1 cellular context compared by ENCODE assay signal in genomic region chr22:36387914-36388864, GRCh38.
TF ChIP-seq lines count a peak whose summit lies in the region.

Gene MYH9 (minus strand): TSS chr22:36387967. CDS start chr22:36349236, 38,731 bp downstream.

TF ChIP-seq in IMR-90, 13 proteins besides CTCF, POLR2A, EP300 and RAD21:
- TF ChIP-seq USF2 (IDR thresholded peaks at IDR 0.05; ENCODE audit: low read depth, low read length) (no peak), CHD1 (IDR thresholded peaks at IDR 0.05; ENCODE audit: low read depth, low read length) (0 out of 2 replicates have a peak, but pooled peaks have one; percentile 11), RCOR1 (IDR thresholded peaks at IDR 0.05; ENCODE audit: insufficient replicate concordance, low read length) (no peak), MXI1 (IDR thresholded peaks at IDR 0.05; ENCODE audit: borderline replicate concordance, low read depth, low read length) (peak; percentile 79; the same call in 1 of the 2 replicates), BHLHE40 (IDR thresholded peaks at IDR 0.05; ENCODE audit: low read depth, low read length) (0 out of 2 replicates have a peak, but pooled peaks have one; percentile 41), MAZ (IDR thresholded peaks at IDR 0.05; ENCODE audit: borderline replicate concordance, low read depth, low read length) (peak; percentile 84), NFE2L2 (IDR thresholded peaks at IDR 0.05; ENCODE audit: low read depth, low read length) (no peak), MAFK (IDR thresholded peaks at IDR 0.05; ENCODE audit: low read depth, low read length) (no peak)
